In genomic region chr1:223776075-223776814, GRCh38 we compare ENCODE assay signal across 8 cellular contexts.
DNase-seq lines count a peak whose midpoint lies in the region; ATAC-seq, FAIRE-seq and TF ChIP-seq lines count a peak whose summit lies in the region.

No MANE protein-coding gene starts in this region.

- intact Hi-C loops in lower lobe of right lung (cut with DNase I): no loop called here

- no peaks in the 10 kb centered on the region for H3K9me3 Mint-ChIP-seq in astrocyte (ENCODE audit: unreplicated experiment)

- H3K27ac Mint-ChIP-seq in astrocyte (ENCODE audit: unreplicated experiment): peak overlapping the region; percentile 83

- no peak for FAIRE-seq in astrocyte (lab: Jason Lieb, UNC)
- no peak for FAIRE-seq in D721Med (lab: Jason Lieb, UNC)

- H3K4me3 ChIP-seq in astrocyte (ENCODE audit: insufficient read depth, low read depth, low read length) (no peak overlapping the region), lower lobe of right lung (no peak overlapping the region), subcutaneous abdominal adipose tissue (ENCODE audit: low read depth in 1 of 5, low read length in 5 of 5) (no peak overlapping the region)

- no peaks in the 10 kb centered on the region for H4K20me1 ChIP-seq in astrocyte (ENCODE audit: insufficient read depth, low read length)

- H3K9ac ChIP-seq in astrocyte (ENCODE audit: low read length) (peak overlapping the region; percentile 35), subcutaneous abdominal adipose tissue (ENCODE audit: low read length in 5 of 5) (no peak overlapping the region)

- no peaks in the 10 kb centered on the region for H3K9me3 ChIP-seq in astrocyte (ENCODE audit: insufficient read depth, low read depth, low read length)
- H3K9me3 ChIP-seq in lower lobe of right lung: no peaks in the 10 kb centered on the region
- no peaks in the 10 kb centered on the region for H3K9me3 ChIP-seq in subcutaneous abdominal adipose tissue (ENCODE audit: control insufficient read depth in 5 of 5, low read length in 5 of 5)

- peak in 1 of 2 donors; percentile 28 for ATAC-seq in lower lobe of right lung

- in situ Hi-C loops in Caki2 (cut with HindIII; ENCODE audit: low pct_unique_long_range_greater_than_20kb, low sequenced_read_pairs): no loop called here

- no peaks in the 10 kb centered on the region for H3K27me3 Mint-ChIP-seq in astrocyte (ENCODE audit: low read depth, unreplicated experiment)

- no peaks in the 10 kb centered on the region for H3K79me2 ChIP-seq in astrocyte (ENCODE audit: insufficient read depth, low read length)

- peaks cover 12% of the 10 kb centered on the region for H3K36me3 Mint-ChIP-seq in astrocyte (ENCODE audit: low read depth, unreplicated experiment)

- TF ChIP-seq CTCF in astrocyte (IDR thresholded peaks at IDR 0.05; ENCODE audit: insufficient read depth, low read depth, low read length) (no peak), lower lobe of right lung (IDR thresholded peaks at IDR 0.05) (no peak), D721Med (IDR thresholded peaks at IDR 0.05; ENCODE audit: insufficient read depth, missing control alignments) (no peak)

- peak overlapping the region; percentile 49 for H3K4me2 ChIP-seq in astrocyte (ENCODE audit: low read length)

- H2AFZ ChIP-seq in astrocyte (ENCODE audit: low read depth, low read length): no peak overlapping the region

- peak overlapping the region; percentile 30 for H3K4me3 Mint-ChIP-seq in astrocyte (ENCODE audit: unreplicated experiment)

- peak overlapping the region; percentile 81 for H3K27ac ChIP-seq in astrocyte (ENCODE audit: low read depth, low read length)
- peak overlapping the region; percentile 32 for H3K27ac ChIP-seq in lower lobe of right lung
- H3K27ac ChIP-seq in subcutaneous abdominal adipose tissue (ENCODE audit: low read depth, low read length): peak overlapping the region; percentile 73

- H3K36me3 ChIP-seq in astrocyte (ENCODE audit: insufficient read depth, low read length) (peaks cover 57% of the 10 kb centered on the region), lower lobe of right lung (peaks cover 98% of the 10 kb centered on the region), subcutaneous abdominal adipose tissue (ENCODE audit: control insufficient read depth in 5 of 5, insufficient read depth in 5 of 5, low read length in 5 of 5) (peaks cover 20 to 81% (median 65%) of the 10 kb centered on the region in 5 donors)

- H3K4me1 Mint-ChIP-seq in astrocyte (ENCODE audit: low read depth, unreplicated experiment): peaks cover 53% of the 10 kb centered on the region

- H3K27me3 ChIP-seq in astrocyte (ENCODE audit: insufficient read depth, low read length) (no peaks in the 10 kb centered on the region), lower lobe of right lung (ENCODE audit: low read depth) (no peaks in the 10 kb centered on the region), subcutaneous abdominal adipose tissue (ENCODE audit: control insufficient read depth in 5 of 5, insufficient read depth in 4 of 5, low read length in 5 of 5) (no peaks in the 10 kb centered on the region)

- DNase-seq in Caki2 (ENCODE audit: low read depth) (peak; percentile 92), NCI-H226 (peak; percentile 80), astrocyte (ENCODE audit: low read depth) (peak; percentile 94), lower lobe of right lung (no peak), D721Med (ENCODE audit: insufficient read length, low spot score) (no peak), DMS 273 treated with DMSO at 0.1 percent for 48 hours (lab: John Stamatoyannopoulos, UW) (no peak), cerebellar nuclear complex (lab: John Stamatoyannopoulos, UW) (no peak)

- H3K4me1 ChIP-seq in astrocyte (ENCODE audit: insufficient read depth, low read length) (peaks cover 42% of the 10 kb centered on the region), lower lobe of right lung (peaks cover 36% of the 10 kb centered on the region), subcutaneous abdominal adipose tissue (ENCODE audit: control insufficient read depth in 5 of 5, insufficient read depth in 5 of 5, low read length in 5 of 5) (peaks cover 5 to 37% (median 17%) of the 10 kb centered on the region in 5 donors)

Comparison
In these comparisons a context has a peak if more than half of its experiments do, and no peak if none do; other contexts are left out.
1. DNase-seq: peak in Caki2 (single experiment), NCI-H226 (single experiment) and astrocyte (single experiment); none in lower lobe of right lung (single experiment), D721Med (single experiment), DMS 273 treated with DMSO at 0.1 percent for 48 hours (single experiment) and cerebellar nuclear complex (0 of 2).
2. Peak in every context shown above with its lines, with median percentiles within 50 percentile points of each other: H3K27ac ChIP-seq.